Comparison of ENCODE assay signal across 8 cellular contexts in the genomic region with DNA sequence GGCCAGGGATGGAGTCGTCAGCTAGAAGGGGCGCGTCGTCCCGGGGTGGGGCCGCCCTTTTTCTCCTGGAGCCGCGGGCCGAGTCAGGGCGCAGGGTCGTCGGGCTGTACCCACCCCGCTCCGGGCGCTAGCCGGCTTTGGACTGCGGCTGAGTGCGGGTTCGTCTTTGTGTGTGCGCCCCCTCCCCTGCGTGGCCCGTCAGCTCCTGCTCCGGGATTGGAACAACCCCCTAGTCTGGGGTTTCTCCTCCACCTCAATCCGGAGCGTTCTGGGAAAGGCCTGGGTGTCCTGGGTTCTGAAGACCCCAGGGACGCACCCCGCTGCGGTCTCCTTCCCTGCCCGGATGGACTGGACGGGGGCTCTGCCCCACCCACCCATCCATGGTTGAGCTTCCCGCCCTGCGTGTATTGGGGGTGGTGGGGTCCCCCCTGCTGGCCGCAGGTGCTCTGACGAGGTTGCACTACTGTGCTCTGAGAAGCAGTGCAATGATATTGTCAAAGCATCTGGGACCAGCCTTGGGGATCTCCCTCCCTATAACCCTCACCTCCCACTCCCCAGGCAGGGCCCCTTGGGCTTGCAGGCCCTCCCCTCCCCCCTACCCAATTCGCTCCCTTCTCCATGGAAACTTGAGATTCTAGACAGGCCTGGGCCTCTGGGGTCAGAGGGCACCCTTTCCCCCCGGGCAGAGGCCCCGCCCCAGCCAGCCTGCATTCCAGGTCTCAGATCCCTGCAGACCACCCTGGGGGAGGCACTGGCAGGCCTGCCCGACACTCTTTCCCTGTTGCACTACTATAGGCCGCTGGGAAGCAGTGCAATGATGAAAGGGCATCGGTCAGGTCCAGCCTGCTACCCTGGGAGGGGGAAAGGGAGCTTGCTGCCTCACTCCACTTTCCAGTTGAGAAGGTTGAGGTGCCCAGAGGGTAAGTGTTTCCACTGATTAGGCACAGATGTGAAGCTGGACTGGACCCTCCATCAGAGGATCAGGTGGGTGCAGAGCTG. TPM values are rescaled to one million over a fixed set of nuclear protein-coding genes. Genes with fewer than 3 reads are reported as not detected.
DNase-seq lines count a peak whose midpoint lies in the region; ATAC-seq and TF ChIP-seq lines count a peak whose summit lies in the region.

No MANE protein-coding gene starts in this region.

- peaks cover 11% of the 10 kb centered on the region; the same call in 1 of the 2 replicates for H3K79me2 ChIP-seq in MM.1S (ENCODE audit: low read length)

- H3K36me3 ChIP-seq in MM.1S (replicated peaks; ENCODE audit: insufficient read depth, low read length) (no peaks in the 10 kb centered on the region), esophagus muscularis mucosa (peaks cover 0 to 14% (median 2%) of the 10 kb centered on the region in 4 donors), sigmoid colon (no peaks in the 10 kb centered on the region)

- H3K4me2 ChIP-seq in MM.1S (ENCODE audit: low read depth, low read length): peak overlapping the region; percentile 100

- TF ChIP-seq EP300 in esophagus muscularis mucosa (IDR thresholded peaks at IDR 0.05) (no peak), sigmoid colon (IDR thresholded peaks at IDR 0.05) (no peak)

- ATAC-seq in GM19324 (IDR thresholded peaks at IDR 0.05; ENCODE audit: low FRiP score, unreplicated experiment) (no peak), GM18870 (IDR thresholded peaks at IDR 0.05; ENCODE audit: unreplicated experiment) (no peak)

- TF ChIP-seq POLR2A in esophagus muscularis mucosa (IDR thresholded peaks at IDR 0.05; ENCODE audit: low read depth) (no peak), sigmoid colon (IDR thresholded peaks at IDR 0.05) (no peak)

- H3K9me3 ChIP-seq in MM.1S (replicated peaks; ENCODE audit: insufficient read depth, low read length) (no peaks in the 10 kb centered on the region), esophagus muscularis mucosa (no peaks in the 10 kb centered on the region), sigmoid colon (no peaks in the 10 kb centered on the region)

- peak overlapping the region; percentile 100 for H2AFZ ChIP-seq in MM.1S (ENCODE audit: low read length)

- H3K27me3 ChIP-seq in MM.1S (replicated peaks; ENCODE audit: insufficient read depth, low read length) (no peaks in the 10 kb centered on the region), esophagus muscularis mucosa (peaks cover 0 to 33% (median 7%) of the 10 kb centered on the region in 4 donors), sigmoid colon (peaks cover 4 to 44% (median 13%) of the 10 kb centered on the region in 3 donors)

- intact Hi-C loops in esophagus muscularis mucosa (cut with DNase I): no loop called here
- intact Hi-C loops in sigmoid colon (cut with DNase I): no loop called here

- DNase-seq in MM.1S (no peak), esophagus muscularis mucosa (ENCODE audit: extremely low spot score) (no peak), sigmoid colon (no peak), UCSD-AML1 (lab: John Stamatoyannopoulos, UW; ENCODE audit: unreplicated experiment) (no peak), NCI-H510A treated with DMSO at 0.1 percent for 48 hours (lab: John Stamatoyannopoulos, UW) (no peak)

- H3F3A ChIP-seq in MM.1S (ENCODE audit: insufficient read depth, low read length): peaks cover 20% of the 10 kb centered on the region

- 23% methylated on average over 13 of the region's 40 CpGs for WGBS in esophagus muscularis mucosa
- 30 to 33% methylated on average over 40 of the region's 40 CpGs for WGBS in sigmoid colon, 2 donors

- peak overlapping the region; percentile 91 for H3K4me3 ChIP-seq in MM.1S (ENCODE audit: low read length)
- peak overlapping the region; percentile 64 to 71 (median 68) for H3K4me3 ChIP-seq in esophagus muscularis mucosa
- H3K4me3 ChIP-seq in sigmoid colon: peak overlapping the region; percentile 41 to 59 (median 50)

- H3K27ac ChIP-seq in MM.1S (ENCODE audit: low read length) (no peak overlapping the region), esophagus muscularis mucosa (replicated peaks in 1 of 4) (peak overlapping the region in 2 of 4 donors; percentile 49 to 54), sigmoid colon (peak overlapping the region in 2 of 4 donors; percentile 42 to 61)

- TF ChIP-seq CTCF in GM12874 (IDR thresholded peaks at IDR 0.05; ENCODE audit: insufficient read depth, low read depth, low read length) (0 out of 2 replicates have a peak, but pooled peaks have one; percentile 17), MM.1S (IDR thresholded peaks at IDR 0.05; ENCODE audit: low read length) (no peak), esophagus muscularis mucosa (IDR thresholded peaks at IDR 0.05) (no peak), sigmoid colon (IDR thresholded peaks at IDR 0.05) (no peak)

- peak overlapping the region; percentile 70 for H3K9ac ChIP-seq in MM.1S (ENCODE audit: low read length)

- H3K4me1 ChIP-seq in MM.1S (ENCODE audit: low read length) (peaks cover 14% of the 10 kb centered on the region), esophagus muscularis mucosa (peaks cover 18 to 32% (median 26%) of the 10 kb centered on the region in 4 donors), sigmoid colon (peaks cover 0 to 31% (median 22%) of the 10 kb centered on the region in 4 donors)

- H3K9me2 ChIP-seq in MM.1S (replicated peaks; ENCODE audit: insufficient read depth, low read length): no peaks in the 10 kb centered on the region

- no peaks in the 10 kb centered on the region for H4K20me1 ChIP-seq in MM.1S (ENCODE audit: insufficient read depth, low read length)

RNA-seq across cellular contexts. Expression of a gene that starts 10.7 kb away (rescaled TPM):
- total RNA-seq in esophagus muscularis mucosa (10 to 100 TPM; 22.4 to 40.8 (median 29.3) TPM), sigmoid colon (10 to 100 TPM in 3 of 4 donors, 1 to 10 TPM in 1; 6.1 to 38.8 (median 24.4) TPM)
- polyA plus RNA-seq in sigmoid colon: 100 to 1,000 TPM in 1 of 3 donors, 10 to 100 TPM in 2; 15.6 to 127 (median 25.0) TPM

RNA-seq across cellular contexts. Expression of a gene that starts 13.0 kb away (rescaled TPM):
- total RNA-seq in esophagus muscularis mucosa (10 to 100 TPM; 16.9 to 34.3 (median 24.7) TPM), sigmoid colon (10 to 100 TPM; 15.1 to 28.0 (median 18.5) TPM)
- polyA plus RNA-seq in sigmoid colon: 10 to 100 TPM; 13.2 to 46.3 (median 19.4) TPM

RNA-seq across cellular contexts. Expression of a gene that starts 20.3 kb away (rescaled TPM):
- total RNA-seq in esophagus muscularis mucosa (under 1 TPM; 0.26 to 0.99 (median 0.55) TPM), sigmoid colon (1 to 10 TPM in 1 of 4 donors, under 1 TPM in 3; 0.33 to 2.5 (median 0.38) TPM)
- under 1 TPM in 1 of 3 donors, not detected in 2; 0.58 TPM for polyA plus RNA-seq in sigmoid colon

RNA-seq across cellular contexts. Expression of a gene that starts 23.0 kb away (rescaled TPM):
- total RNA-seq in esophagus muscularis mucosa (10 to 100 TPM; 13.7 to 33.7 (median 26.2) TPM), sigmoid colon (10 to 100 TPM in 3 of 4 donors, 1 to 10 TPM in 1; 8.3 to 16.3 (median 15.3) TPM)
- polyA plus RNA-seq in sigmoid colon: 10 to 100 TPM; 17.4 to 36.5 (median 18.3) TPM
